Comparison of ENCODE assay signal across 19 cellular contexts in genomic region chr19:13300421-13301030, GRCh38.
"Had no signal": no experiment of that assay in that cellular context is flagged by ENCODE, and none has a peak within 500 bp of the region (broad histone marks: within the 10 kb centered on the region; RNA-seq: fewer than 3 reads in every experiment).

No MANE protein-coding gene starts in this region.

- H3K27ac ChIP-seq: SJSA1 had no signal

- H3K9me3 ChIP-seq: MG63, SJSA1 had no signal

- H3K36me3 ChIP-seq: MG63, SJSA1 had no signal

- H3K4me3 ChIP-seq: MG63, SJSA1, SK-N-MC had no signal

- DNase-seq: IMR-90, Karpas-422, KG1, MG63, NCI-H1092, NCI-H1105 treated with DMSO at 0.1 percent for 48 hours, NCI-H1417 treated with DMSO at 0.1 percent for 48 hours, NCI-H2029, NCI-H2081 treated with DMSO at 0.1 percent for 48 hours, NCI-H2171, NCI-H226, NCI-H510A, NCI-H524 treated with DMSO at 0.1 percent for 48 hours, NCI-H69, Right ventricle myocardium superior, SIG-M5 had no signal

- H3K27me3 ChIP-seq: MG63 had no signal

- FAIRE-seq: RCC 7860 had no signal

- H3K4me1 ChIP-seq: SJSA1 had no signal
